10 cellular contexts compared by ENCODE assay signal in genomic region chr20:38685853-38686473, GRCh38. TPM values are rescaled to one million over a fixed set of nuclear protein-coding genes. Genes with fewer than 3 reads are reported as not detected.
DNase-seq lines count a peak whose midpoint lies in the region; ATAC-seq and TF ChIP-seq lines count a peak whose summit lies in the region.
"Had no signal": no experiment of that assay in that cellular context is flagged by ENCODE, and none has a peak within 500 bp of the region (broad histone marks: within the 10 kb centered on the region; RNA-seq: fewer than 3 reads in every experiment).

No MANE protein-coding gene starts in this region.

- H3K9me3 Mint-ChIP-seq in neural crest cell = no peaks in the 10 kb centered on the region
- H3K9me3 Mint-ChIP-seq: stimulated activated naive CD8-positive, alpha-beta T cell treated with anti-CD3 and anti-CD28 coated beads, Interleukin-15, amount 100 ng/mL, for 72 hours had no signal

- H3K27ac Mint-ChIP-seq in neural crest cell (ENCODE audit: unreplicated experiment) = no peak overlapping the region
- H3K27ac Mint-ChIP-seq: stimulated activated naive CD8-positive, alpha-beta T cell treated with anti-CD3 and anti-CD28 coated beads, Interleukin-15, amount 100 ng/mL, for 72 hours had no signal

- H3K36me3 Mint-ChIP-seq in neural crest cell (ENCODE audit: low read depth) = no peaks in the 10 kb centered on the region

- H3K4me1 Mint-ChIP-seq in neural crest cell = no peaks in the 10 kb centered on the region
- H3K4me1 Mint-ChIP-seq: stimulated activated naive CD8-positive, alpha-beta T cell treated with anti-CD3 and anti-CD28 coated beads, Interleukin-15, amount 100 ng/mL, for 72 hours had no signal

- DNase-seq in SKM-1 treated with dmso at 0.1 percent for 144 hours (lab: John Stamatoyannopoulos, UW; ENCODE audit: unreplicated experiment) (peak; percentile 5), SKM-1 (lab: John Stamatoyannopoulos, UW; ENCODE audit: unreplicated experiment) (no peak), ecto neural progenitor cell (ENCODE audit: low spot score) (peak; percentile 75), neural crest cell (ENCODE audit: low read depth, low spot score) (peak; percentile 70), NCI-H2196 (lab: John Stamatoyannopoulos, UW; ENCODE audit: unreplicated experiment) (no peak)

- ATAC-seq in SK-N-SH treated with all-trans-retinoic acid at 6 μM for 48 hours = peak; percentile 62; the same call in 1 of the 3 replicates
- no peak for ATAC-seq in GM21723 (IDR thresholded peaks at IDR 0.05; ENCODE audit: unreplicated experiment)
- ATAC-seq in HG03108 (IDR thresholded peaks at IDR 0.05; ENCODE audit: unreplicated experiment) = no peak
- ATAC-seq: Panc1; stimulated activated naive CD8-positive, alpha-beta T cell treated with anti-CD3 and anti-CD28 coated beads, Interleukin-15, amount 100 ng/mL, for 72 hours had no signal

- no peak for TF ChIP-seq CTCF in neural crest cell (conservative IDR thresholded peaks at IDR 0.05)

- H3K4me3 Mint-ChIP-seq in neural crest cell = no peak overlapping the region
- H3K4me3 Mint-ChIP-seq: stimulated activated naive CD8-positive, alpha-beta T cell treated with anti-CD3 and anti-CD28 coated beads, Interleukin-15, amount 100 ng/mL, for 72 hours had no signal

- H3K27me3 Mint-ChIP-seq in neural crest cell (ENCODE audit: low read depth) = peaks cover 94% of the 10 kb centered on the region

TF ChIP-seq in SK-N-SH treated with all-trans-retinoic acid at 6 μM for 48 hours, 23 proteins besides CTCF, POLR2A, EP300 and RAD21:
- TF ChIP-seq SNAI2 (CRISPR knock-in tag; IDR thresholded peaks at IDR 0.05) (0 out of 2 replicates have a peak, but pooled peaks have one; percentile 78), CREB5 (CRISPR knock-in tag; IDR thresholded peaks at IDR 0.05; ENCODE audit: low read depth) (no peak)
TF ChIP-seq in SK-N-SH treated with all-trans-retinoic acid at 6 μM for 48 hours: peak in this region for 1.

RNA-seq across cellular contexts. Expression of gene SLC32A1, which starts 38.3 kb away (rescaled TPM):
- total RNA-seq in neural crest cell = 0.09 and 0.16 TPM in 2 replicates

Comparison
In these comparisons a context has a peak if more than half of its experiments do, and no peak if none do; other contexts are left out.
1. DNase-seq: peak in SKM-1 treated with dmso at 0.1 percent for 144 hours (single experiment), ecto neural progenitor cell (single experiment) and neural crest cell (single experiment); none in SKM-1 (single experiment) and NCI-H2196 (single experiment).